In genomic region chr3:160224811-160225180, GRCh38 we compare ENCODE assay signal across 8 cellular contexts. TPM values are rescaled to one million over a fixed set of nuclear protein-coding genes. Genes with fewer than 3 reads are reported as not detected.
DNase-seq lines count a peak whose midpoint lies in the region; ATAC-seq, FAIRE-seq and TF ChIP-seq lines count a peak whose summit lies in the region.

No MANE protein-coding gene starts in this region.

- intact Hi-C loops in right cardiac atrium (cut with DNase I), result no loop called here

- H3K27me3 ChIP-seq in WERI-Rb-1 (ENCODE audit: insufficient read depth, low read depth, severe bottlenecking) (peaks cover 4% of the 10 kb centered on the region), right cardiac atrium (ENCODE audit: control insufficient read depth, insufficient read depth) (no peaks in the 10 kb centered on the region), skeletal muscle tissue (ENCODE audit: control insufficient read depth in 3 of 3, insufficient read depth in 3 of 3, low read length in 3 of 3) (peaks cover 18 to 39% (median 36%) of the 10 kb centered on the region in 3 donors)

- H3K27ac ChIP-seq in WERI-Rb-1 (peak overlapping the region; percentile 81; the same call in 1 of the 2 replicates), right cardiac atrium (ENCODE audit: low read length) (no peak overlapping the region), skeletal muscle tissue (ENCODE audit: low read depth, low read length) (no peak overlapping the region)

- H3K4me3 ChIP-seq in WERI-Rb-1 (ENCODE audit: low read depth, low read length) (peak overlapping the region; percentile 41), right cardiac atrium (ENCODE audit: low read length) (peak overlapping the region; percentile 54), skeletal muscle tissue (ENCODE audit: low read length in 3 of 3) (peak overlapping the region; percentile 18 to 75 (median 71))

- peak overlapping the region in 1 of 3 donors; percentile 62 for H3K9ac ChIP-seq in skeletal muscle tissue (ENCODE audit: low read depth in 1 of 3, low read length in 3 of 3)

- H3K9me3 ChIP-seq in WERI-Rb-1 (ENCODE audit: severe bottlenecking), result no peaks in the 10 kb centered on the region
- no peaks in the 10 kb centered on the region for H3K9me3 ChIP-seq in right cardiac atrium (ENCODE audit: control insufficient read depth, low read length)
- H3K9me3 ChIP-seq in skeletal muscle tissue (ENCODE audit: control insufficient read depth in 3 of 3, low read length in 3 of 3), result no peaks in the 10 kb centered on the region

- H3K4me1 ChIP-seq in right cardiac atrium (ENCODE audit: control insufficient read depth, insufficient read depth, low read length) (peaks cover 2% of the 10 kb centered on the region), skeletal muscle tissue (ENCODE audit: control insufficient read depth in 3 of 3, insufficient read depth in 3 of 3, low read length in 3 of 3) (peaks cover 13 to 21% (median 16%) of the 10 kb centered on the region in 3 donors)

- no peak for TF ChIP-seq CTCF in WERI-Rb-1 (IDR thresholded peaks at IDR 0.05; ENCODE audit: low read depth, low read length)

- no peak for TF ChIP-seq POLR2A in GM12892 (IDR thresholded peaks at IDR 0.05; ENCODE audit: low read depth, low read length)

- FAIRE-seq in GM12892 (lab: Jason Lieb, UNC), result peak; percentile 40

- DNase-seq in GM12892 (ENCODE audit: insufficient read length) (no peak), WERI-Rb-1 (no peak), right cardiac atrium (no peak), NCI-H226 (no peak)
- DNase-seq in stimulated activated CD4-positive, alpha-beta T cell treated with anti-CD3 and anti-CD28 coated beads, Interleukin-4, amount 100 ng/mL, for 1 hour, result no peak
- DNase-seq in activated CD8-positive, alpha-beta memory T cell treated with anti-CD3 and anti-CD28 coated beads, Interleukin-2, amount 50 U/mL, for 48 hours, result no peak

- ATAC-seq in right cardiac atrium (no peak), GM19023 (IDR thresholded peaks at IDR 0.05; ENCODE audit: unreplicated experiment) (no peak)

- no peaks in the 10 kb centered on the region for H3K36me3 ChIP-seq in WERI-Rb-1
- H3K36me3 ChIP-seq in skeletal muscle tissue (ENCODE audit: control insufficient read depth in 3 of 3, insufficient read depth in 3 of 3, low read length in 3 of 3), result no peaks in the 10 kb centered on the region

- WGBS in right cardiac atrium, result 9% methylated on average over 17 of the region's 17 CpGs

RNA-seq across cellular contexts. Expression of gene C3orf80, which starts 0.4 kb away (rescaled TPM):
- not detected for polyA plus RNA-seq in GM12892 (2012; ENCODE audit: missing spikeins)
- under 1 TPM; 0.20 to 0.76 (median 0.56) TPM for total RNA-seq in right cardiac atrium
- polyA plus RNA-seq in right cardiac atrium, result 0.16 TPM
- total RNA-seq in skeletal muscle tissue, result not detected
